17 cellular contexts compared by ENCODE assay signal in genomic region chr11:112129656-112130055, GRCh38. TPM values are rescaled to one million over a fixed set of nuclear protein-coding genes. Genes with fewer than 3 reads are reported as not detected.
DNase-seq lines count a peak whose midpoint lies in the region; ATAC-seq, FAIRE-seq and TF ChIP-seq lines count a peak whose summit lies in the region.
"Had no signal": no experiment of that assay in that cellular context is flagged by ENCODE, and none has a peak within 500 bp of the region (broad histone marks: within the 10 kb centered on the region; RNA-seq: fewer than 3 reads in every experiment).

No MANE protein-coding gene starts in this region.

- H3K27ac ChIP-seq in RWPE2 (ENCODE audit: poor library complexity, severe bottlenecking) (peak overlapping the region; percentile 79), gastrocnemius medialis (no peak overlapping the region)
- H3K27ac ChIP-seq: psoas muscle, SJCRH30, stomach had no signal

- in situ Hi-C loops in gastrocnemius medialis (cut with MboI; ENCODE audit: low sequenced_read_pairs in 4 of 4): no loop called here

- ATAC-seq in RWPE2 (ENCODE audit: low read depth) (no peak), left cardiac atrium (peak; percentile 38 to 65), gastrocnemius medialis (no peak), GM19455 (IDR thresholded peaks at IDR 0.05; ENCODE audit: unreplicated experiment) (no peak), HG02623 (IDR thresholded peaks at IDR 0.05; ENCODE audit: unreplicated experiment) (no peak), omental fat pad (ENCODE audit: low FRiP score) (no peak)
- ATAC-seq: left colon; naive thymus-derived CD8-positive, alpha-beta T cell had no signal

- intact Hi-C loops in left cardiac atrium (cut with DNase I) (loop anchor here in 1 of 2 donors (5.0 kb wide), 1 partner anchor 38 kb away; the partner anchor contains the start of gene TEX12), gastrocnemius medialis (cut with DNase I; ENCODE audit: low total_unique reads) (loop anchor here (5.0 kb wide), 1 partner anchor 333 kb away; no protein-coding TSS in a partner anchor)

- DNase-seq in HTR-8/SVneo (ENCODE audit: insufficient read length, low spot score) (no peak), RWPE2 (ENCODE audit: low spot score) (no peak), left cardiac atrium (no peak), gastrocnemius medialis (peak; percentile 6 to 20), omental fat pad (ENCODE audit: low spot score) (no peak)
- DNase-seq: activated CD4-positive, alpha-beta T cell treated with anti-CD3 and anti-CD28 coated beads, Interleukin-2, amount 10 ng/mL, durations not matched to agents 24 days and 14 days; activated naive CD4-positive, alpha-beta T cell treated with anti-CD3 and anti-CD28 coated beads for 36 hours; activated T-cell treated with anti-CD3 and anti-CD28 coated beads for 4 hours; naive thymus-derived CD8-positive, alpha-beta T cell; psoas muscle; SJCRH30; stomach; T1000 had no signal

- H3K4me1 ChIP-seq in RWPE2 (ENCODE audit: insufficient read depth, poor library complexity, severe bottlenecking) (peaks cover 23% of the 10 kb centered on the region), gastrocnemius medialis (peaks cover 0 to 22% of the 10 kb centered on the region in 2 donors)

- H3K9me3 ChIP-seq in RWPE2 (ENCODE audit: severe bottlenecking) (no peaks in the 10 kb centered on the region), gastrocnemius medialis (no peaks in the 10 kb centered on the region)
- H3K9me3 ChIP-seq: psoas muscle, SJCRH30, stomach had no signal

- H3K36me3 ChIP-seq in RWPE2 (ENCODE audit: low read depth) (no peaks in the 10 kb centered on the region), gastrocnemius medialis (no peaks in the 10 kb centered on the region)
- H3K36me3 ChIP-seq: SJCRH30, stomach had no signal

- no peak for TF ChIP-seq CTCF in RWPE2 (IDR thresholded peaks at IDR 0.05; ENCODE audit: poor library complexity, severe bottlenecking)
- no peak for TF ChIP-seq CTCF in gastrocnemius medialis (IDR thresholded peaks at IDR 0.05 in 4 of 5, conservative IDR thresholded peaks at IDR 0.05 in 1 of 5)
- TF ChIP-seq CTCF in omental fat pad (IDR thresholded peaks at IDR 0.05): no peak

- H3K27me3 ChIP-seq in RWPE2 (ENCODE audit: insufficient read depth, poor library complexity, severe bottlenecking) (no peaks in the 10 kb centered on the region), gastrocnemius medialis (no peaks in the 10 kb centered on the region)
- H3K27me3 ChIP-seq: SJCRH30, stomach had no signal

- TF ChIP-seq POLR2A in gastrocnemius medialis (IDR thresholded peaks at IDR 0.05): no peak

- FAIRE-seq in HTR-8/SVneo (lab: Jason Lieb, UNC): peak; percentile 60

- H3K4me3 ChIP-seq in RWPE2 (ENCODE audit: severe bottlenecking) (no peak overlapping the region), gastrocnemius medialis (no peak overlapping the region)
- H3K4me3 ChIP-seq: psoas muscle, SJCRH30, stomach had no signal

RNA-seq across cellular contexts. Expression of gene IL18, which starts 34.2 kb away (rescaled TPM):
- total RNA-seq in left cardiac atrium (1 to 10 TPM; 4.7 to 6.0 TPM), gastrocnemius medialis (10 to 100 TPM in 1 of 4 donors, 1 to 10 TPM in 2, under 1 TPM in 1; 0.58 to 11.7 (median 6.8) TPM), omental fat pad (10 to 100 TPM; 10.4 to 70.9 (median 30.8) TPM)
- total RNA-seq: activated naive CD4-positive, alpha-beta T cell treated with anti-CD3 and anti-CD28 coated beads for 36 hours; naive thymus-derived CD8-positive, alpha-beta T cell had no signal

RNA-seq across cellular contexts. Expression of gene TEX12, which starts 37.5 kb away (rescaled TPM):
- total RNA-seq in left cardiac atrium: not detected
- total RNA-seq in gastrocnemius medialis: 1 to 10 TPM in 1 of 4 donors, under 1 TPM in 2, not detected in 1; 0.62 to 2.1 (median 0.68) TPM
- under 1 TPM in 1 of 4 donors, not detected in 3; 0.96 TPM for total RNA-seq in omental fat pad
- total RNA-seq: activated CD4-positive, alpha-beta T cell treated with anti-CD3 and anti-CD28 coated beads, Interleukin-2, amount 10 ng/mL, durations not matched to agents 24 days and 14 days; activated naive CD4-positive, alpha-beta T cell treated with anti-CD3 and anti-CD28 coated beads for 36 hours; epithelial cell of proximal tubule; SJCRH30 had no signal

RNA-seq across cellular contexts. Expression of gene SDHD, which starts 43.0 kb away (rescaled TPM):
- total RNA-seq in left cardiac atrium (100 to 1,000 TPM; 158 to 166 TPM), gastrocnemius medialis (100 to 1,000 TPM; 170 to 261 (median 202) TPM), omental fat pad (100 to 1,000 TPM in 2 of 4 donors, 10 to 100 TPM in 2; 85.0 to 145 (median 104) TPM)

RNA-seq across cellular contexts. Expression of gene TIMM8B, which starts 43.1 kb away (rescaled TPM):
- total RNA-seq in left cardiac atrium (100 to 1,000 TPM; 103 to 105 TPM), gastrocnemius medialis (10 to 100 TPM; 60.3 to 93.2 (median 69.4) TPM), omental fat pad (10 to 100 TPM; 31.5 to 37.1 (median 33.9) TPM)

RNA-seq across cellular contexts. Expression of gene BCO2, which starts 45.7 kb away (rescaled TPM):
- total RNA-seq in left cardiac atrium: 10 to 100 TPM; 53.3 to 92.2 TPM
- total RNA-seq in gastrocnemius medialis: 1 to 10 TPM; 2.9 to 5.8 (median 4.2) TPM
- 10 to 100 TPM in 3 of 4 donors, 1 to 10 TPM in 1; 4.4 to 33.6 (median 18.3) TPM for total RNA-seq in omental fat pad

Comparison
In these comparisons a context has a peak if more than half of its experiments do, and no peak if none do; other contexts are left out.
1. DNase-seq: peak in gastrocnemius medialis (2 of 2); none in HTR-8/SVneo (single experiment), RWPE2 (single experiment), left cardiac atrium (single experiment) and omental fat pad (single experiment).
2. ATAC-seq: peak in left cardiac atrium (2 of 2); none in RWPE2 (single experiment), gastrocnemius medialis (0 of 2), GM19455 (single experiment), HG02623 (single experiment) and omental fat pad (single experiment).